1 cellular context compared by ENCODE assay signal in the genomic region with DNA sequence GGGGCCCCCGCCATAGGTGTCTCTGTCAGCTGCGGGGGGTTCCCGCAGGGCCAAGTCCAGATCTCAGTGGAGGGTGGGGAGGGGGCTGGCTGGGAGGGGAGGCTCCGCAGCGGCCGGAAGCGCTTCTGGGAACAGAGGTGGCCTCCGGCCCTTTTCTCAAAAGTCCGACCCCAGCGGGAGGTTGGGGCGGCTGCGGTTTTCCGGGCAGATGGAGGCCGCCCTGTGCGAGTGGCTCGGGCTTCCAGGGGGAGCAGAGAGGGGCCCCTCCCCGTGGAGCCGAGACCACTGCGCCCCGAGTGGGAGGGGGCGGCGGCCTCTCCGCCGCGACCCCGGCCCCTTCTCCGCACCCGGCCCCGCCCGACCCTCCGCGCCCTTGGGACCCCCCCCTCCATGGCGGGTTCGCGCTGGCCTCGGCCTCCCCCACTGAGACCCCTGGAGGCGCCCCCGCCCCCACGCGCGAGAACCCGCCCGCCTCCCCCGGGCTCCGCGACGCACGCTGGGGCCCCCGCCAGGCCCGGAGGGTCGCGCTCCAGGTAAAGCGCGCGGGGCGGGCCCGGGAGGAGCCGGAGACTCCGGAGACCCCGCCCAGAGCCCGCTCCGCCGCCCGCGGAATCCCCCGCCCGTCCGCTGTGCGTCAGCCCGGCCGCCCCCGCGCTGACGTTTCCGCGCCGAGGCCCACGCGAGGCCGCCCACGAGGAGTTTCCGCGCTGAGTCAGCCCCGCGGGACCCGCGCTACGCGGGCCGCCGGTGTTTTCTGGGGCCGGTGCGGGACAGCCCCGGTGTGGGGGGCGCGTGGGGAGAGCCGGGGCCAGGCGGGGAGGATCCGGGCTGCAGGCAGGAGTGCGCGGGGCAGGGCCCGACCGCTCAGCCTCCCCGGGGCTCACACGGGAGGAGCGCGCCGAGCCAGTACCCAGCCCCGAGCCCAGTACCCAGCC.
TF ChIP-seq lines count a peak whose summit lies in the region.

No MANE protein-coding gene starts in this region.

TF ChIP-seq in GM23338, 12 proteins besides CTCF, POLR2A, EP300 and RAD21 (continued from another document):
- TF ChIP-seq, protein P1, sequence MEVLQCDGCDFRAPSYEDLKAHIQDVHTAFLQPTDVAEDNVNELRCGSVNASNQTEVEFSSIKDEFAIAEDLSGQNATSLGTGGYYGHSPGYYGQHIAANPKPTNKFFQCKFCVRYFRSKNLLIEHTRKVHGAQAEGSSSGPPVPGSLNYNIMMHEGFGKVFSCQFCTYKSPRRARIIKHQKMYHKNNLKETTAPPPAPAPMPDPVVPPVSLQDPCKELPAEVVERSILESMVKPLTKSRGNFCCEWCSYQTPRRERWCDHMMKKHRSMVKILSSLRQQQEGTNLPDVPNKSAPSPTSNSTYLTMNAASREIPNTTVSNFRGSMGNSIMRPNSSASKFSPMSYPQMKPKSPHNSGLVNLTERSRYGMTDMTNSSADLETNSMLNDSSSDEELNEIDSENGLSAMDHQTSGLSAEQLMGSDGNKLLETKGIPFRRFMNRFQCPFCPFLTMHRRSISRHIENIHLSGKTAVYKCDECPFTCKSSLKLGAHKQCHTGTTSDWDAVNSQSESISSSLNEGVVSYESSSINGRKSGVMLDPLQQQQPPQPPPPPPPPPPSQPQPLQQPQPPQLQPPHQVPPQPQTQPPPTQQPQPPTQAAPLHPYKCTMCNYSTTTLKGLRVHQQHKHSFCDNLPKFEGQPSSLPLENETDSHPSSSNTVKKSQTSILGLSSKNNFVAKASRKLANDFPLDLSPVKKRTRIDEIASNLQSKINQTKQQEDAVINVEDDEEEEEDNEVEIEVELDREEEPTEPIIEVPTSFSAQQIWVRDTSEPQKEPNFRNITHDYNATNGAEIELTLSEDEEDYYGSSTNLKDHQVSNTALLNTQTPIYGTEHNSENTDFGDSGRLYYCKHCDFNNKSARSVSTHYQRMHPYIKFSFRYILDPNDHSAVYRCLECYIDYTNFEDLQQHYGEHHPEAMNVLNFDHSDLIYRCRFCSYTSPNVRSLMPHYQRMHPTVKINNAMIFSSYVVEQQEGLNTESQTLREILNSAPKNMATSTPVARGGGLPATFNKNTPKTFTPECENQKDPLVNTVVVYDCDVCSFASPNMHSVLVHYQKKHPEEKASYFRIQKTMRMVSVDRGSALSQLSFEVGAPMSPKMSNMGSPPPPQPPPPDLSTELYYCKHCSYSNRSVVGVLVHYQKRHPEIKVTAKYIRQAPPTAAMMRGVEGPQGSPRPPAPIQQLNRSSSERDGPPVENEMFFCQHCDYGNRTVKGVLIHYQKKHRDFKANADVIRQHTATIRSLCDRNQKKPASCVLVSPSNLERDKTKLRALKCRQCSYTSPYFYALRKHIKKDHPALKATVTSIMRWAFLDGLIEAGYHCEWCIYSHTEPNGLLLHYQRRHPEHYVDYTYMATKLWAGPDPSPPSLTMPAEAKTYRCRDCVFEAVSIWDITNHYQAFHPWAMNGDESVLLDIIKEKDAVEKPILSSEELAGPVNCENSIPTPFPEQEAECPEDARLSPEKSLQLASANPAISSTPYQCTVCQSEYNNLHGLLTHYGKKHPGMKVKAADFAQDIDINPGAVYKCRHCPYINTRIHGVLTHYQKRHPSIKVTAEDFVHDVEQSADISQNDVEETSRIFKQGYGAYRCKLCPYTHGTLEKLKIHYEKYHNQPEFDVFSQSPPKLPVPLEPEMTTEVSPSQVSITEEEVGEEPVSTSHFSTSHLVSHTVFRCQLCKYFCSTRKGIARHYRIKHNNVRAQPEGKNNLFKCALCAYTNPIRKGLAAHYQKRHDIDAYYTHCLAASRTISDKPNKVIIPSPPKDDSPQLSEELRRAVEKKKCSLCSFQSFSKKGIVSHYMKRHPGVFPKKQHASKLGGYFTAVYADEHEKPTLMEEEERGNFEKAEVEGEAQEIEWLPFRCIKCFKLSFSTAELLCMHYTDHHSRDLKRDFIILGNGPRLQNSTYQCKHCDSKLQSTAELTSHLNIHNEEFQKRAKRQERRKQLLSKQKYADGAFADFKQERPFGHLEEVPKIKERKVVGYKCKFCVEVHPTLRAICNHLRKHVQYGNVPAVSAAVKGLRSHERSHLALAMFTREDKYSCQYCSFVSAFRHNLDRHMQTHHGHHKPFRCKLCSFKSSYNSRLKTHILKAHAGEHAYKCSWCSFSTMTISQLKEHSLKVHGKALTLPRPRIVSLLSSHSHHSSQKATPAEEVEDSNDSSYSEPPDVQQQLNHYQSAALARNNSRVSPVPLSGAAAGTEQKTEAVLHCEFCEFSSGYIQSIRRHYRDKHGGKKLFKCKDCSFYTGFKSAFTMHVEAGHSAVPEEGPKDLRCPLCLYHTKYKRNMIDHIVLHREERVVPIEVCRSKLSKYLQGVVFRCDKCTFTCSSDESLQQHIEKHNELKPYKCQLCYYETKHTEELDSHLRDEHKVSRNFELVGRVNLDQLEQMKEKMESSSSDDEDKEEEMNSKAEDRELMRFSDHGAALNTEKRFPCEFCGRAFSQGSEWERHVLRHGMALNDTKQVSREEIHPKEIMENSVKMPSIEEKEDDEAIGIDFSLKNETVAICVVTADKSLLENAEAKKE (CRISPR knock-in tag; IDR thresholded peaks at IDR 0.05), result no peak
